ENCODE assay signal across 8 cellular contexts in genomic region chr9:26744362-26744965, GRCh38.
A peak's percentile ranks its signal among the peaks of the same experiment; 100 is the strongest.
DNase-seq lines count a peak whose midpoint lies in the region; ATAC-seq, FAIRE-seq and TF ChIP-seq lines count a peak whose summit lies in the region.

No MANE protein-coding gene starts in this region.

- TF ChIP-seq CTCF in GM12873 (IDR thresholded peaks at IDR 0.05; ENCODE audit: insufficient read depth, low read depth, low read length, missing control alignments) (peak; percentile 57), OCI-LY1 (IDR thresholded peaks at IDR 0.05; ENCODE audit: low read length) (peak; percentile 73), fibroblast of mammary gland (conservative IDR thresholded peaks at IDR 0.05; ENCODE audit: control insufficient read depth, insufficient read depth, low read depth, low read length) (peak; percentile 61)

- no peaks in the 10 kb centered on the region for H4K20me1 ChIP-seq in OCI-LY1 (ENCODE audit: insufficient read depth, low read length)

- peaks cover 9% of the 10 kb centered on the region for H3K4me1 ChIP-seq in OCI-LY1 (ENCODE audit: insufficient read depth, low read length, severe bottlenecking)
- peaks cover 0 to 4% of the 10 kb centered on the region in 2 donors for H3K4me1 ChIP-seq in small intestine (ENCODE audit: control insufficient read depth in 2 of 2, insufficient read depth in 1 of 2, low read depth in 1 of 2, low read length in 1 of 2)

- FAIRE-seq in A204.1 (lab: Jason Lieb, UNC): peak; percentile 98
- FAIRE-seq in small intestine (lab: Jason Lieb, UNC): peak; percentile 75

- no peak for ATAC-seq in HG03378 (IDR thresholded peaks at IDR 0.05; ENCODE audit: unreplicated experiment)
- ATAC-seq in GM21786 (IDR thresholded peaks at IDR 0.05; ENCODE audit: unreplicated experiment): no peak
- ATAC-seq in GM19395 (IDR thresholded peaks at IDR 0.05; ENCODE audit: unreplicated experiment): no peak

- H3F3A ChIP-seq in OCI-LY1 (ENCODE audit: insufficient read depth, low read length): no peaks in the 10 kb centered on the region

- H3K27me3 ChIP-seq in OCI-LY1 (ENCODE audit: insufficient read depth, low read length) (no peaks in the 10 kb centered on the region), small intestine (ENCODE audit: control insufficient read depth in 2 of 2, insufficient read depth in 2 of 2, low read length in 2 of 2) (peaks cover 0 to 3% of the 10 kb centered on the region in 2 donors)

- no peaks in the 10 kb centered on the region for H3K9me3 ChIP-seq in OCI-LY1 (ENCODE audit: low read length)
- no peaks in the 10 kb centered on the region for H3K9me3 ChIP-seq in small intestine (ENCODE audit: control insufficient read depth, low read depth)

- H3K4me3 ChIP-seq in OCI-LY1 (ENCODE audit: low read depth, low read length, poor library complexity, severe bottlenecking) (no peak overlapping the region), fibroblast of mammary gland (ENCODE audit: control insufficient read depth, low read depth, low read length) (no peak overlapping the region), small intestine (ENCODE audit: low read depth in 1 of 2, low read length in 2 of 2) (no peak overlapping the region)

- H3K4me2 ChIP-seq in OCI-LY1 (ENCODE audit: low read length): no peak overlapping the region

- H3K27ac ChIP-seq in OCI-LY1 (ENCODE audit: low read depth, low read length, poor library complexity, severe bottlenecking) (no peak overlapping the region), small intestine (ENCODE audit: low read depth in 1 of 2, low read length in 1 of 2) (no peak overlapping the region)

- H3K79me2 ChIP-seq in OCI-LY1 (ENCODE audit: insufficient read depth, low read length): no peaks in the 10 kb centered on the region

- no peaks in the 10 kb centered on the region for H3K9me2 ChIP-seq in OCI-LY1 (ENCODE audit: low read depth, low read length)

- DNase-seq in fibroblast of mammary gland (ENCODE audit: low read depth): peak; percentile 52
- no peak for DNase-seq in small intestine

- H3K36me3 ChIP-seq in OCI-LY1 (ENCODE audit: insufficient read depth, low read length): no peaks in the 10 kb centered on the region
- no peaks in the 10 kb centered on the region for H3K36me3 ChIP-seq in small intestine (ENCODE audit: control insufficient read depth in 2 of 2, insufficient read depth in 2 of 2, low read length in 2 of 2)

- H2AFZ ChIP-seq in OCI-LY1 (ENCODE audit: low read length): no peak overlapping the region

- no peak overlapping the region for H3K9ac ChIP-seq in OCI-LY1 (ENCODE audit: low read length)

- 32 to 42% (median 37%) methylated on average over 2 of the region's 2 CpGs for WGBS in small intestine, 3 donors
